ENCODE assay signal across 9 cellular contexts in the genomic region with DNA sequence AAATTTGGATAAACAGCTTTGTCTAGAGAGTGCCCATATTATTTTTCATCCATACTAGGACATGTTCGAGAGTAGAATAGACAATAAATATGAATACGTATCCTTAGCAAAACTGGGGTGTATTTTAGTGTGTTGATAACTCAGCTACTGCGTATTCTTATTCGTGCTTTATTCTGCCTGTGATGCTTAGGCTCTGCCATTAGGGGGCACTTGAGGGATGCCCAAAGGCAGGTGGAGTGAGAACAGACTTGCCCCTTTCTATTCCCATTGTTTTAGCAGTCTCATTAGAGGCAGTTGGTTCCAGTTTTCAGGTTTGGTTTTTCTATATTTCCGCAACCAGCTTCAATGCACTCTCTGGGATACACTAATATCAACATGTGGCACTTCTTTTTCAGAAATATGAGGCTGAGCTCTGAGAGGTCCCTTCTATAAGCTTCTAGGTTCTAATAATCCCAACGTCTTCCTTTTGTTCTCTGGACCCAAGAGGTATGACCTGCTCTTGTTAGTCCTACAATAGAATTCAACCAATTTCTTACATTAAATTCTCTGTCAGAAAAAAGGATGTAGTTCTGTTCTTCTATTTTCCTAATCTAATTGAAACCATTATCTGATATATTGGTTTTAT.
DNase-seq lines count a peak whose midpoint lies in the region; ATAC-seq and TF ChIP-seq lines count a peak whose summit lies in the region.
"Had no signal": no experiment of that assay in that cellular context is flagged by ENCODE, and none has a peak within 500 bp of the region (broad histone marks: within the 10 kb centered on the region; RNA-seq: fewer than 3 reads in every experiment).

No MANE protein-coding gene starts in this region.

- H3F3A ChIP-seq in GM23338 (replicated peaks; ENCODE audit: low read depth): no peaks in the 10 kb centered on the region

- H3K18ac ChIP-seq in mesendoderm (ENCODE audit: low read length): no peak overlapping the region

- no peak overlapping the region for H2AK5ac ChIP-seq in mesendoderm (ENCODE audit: low read length)

- no peak overlapping the region for H3K4me3 Mint-ChIP-seq in GM23338

- no peak overlapping the region for H3K4ac ChIP-seq in mesendoderm (ENCODE audit: low read depth, low read length)

- H3K9ac ChIP-seq in mesendoderm (ENCODE audit: low read length): no peak overlapping the region

- no peaks in the 10 kb centered on the region for H4K20me1 ChIP-seq in GM23338 (replicated peaks; ENCODE audit: insufficient read depth)

- ATAC-seq in GM23338 (peak; percentile 96), GM19324 (IDR thresholded peaks at IDR 0.05; ENCODE audit: low FRiP score, unreplicated experiment) (no peak)

- H3K56ac ChIP-seq in mesendoderm (ENCODE audit: low read length): peak overlapping the region; percentile 15

- H3K36me3 Mint-ChIP-seq in GM23338 (ENCODE audit: low read depth): no peaks in the 10 kb centered on the region

- H3K79me2 ChIP-seq in GM23338 (replicated peaks; ENCODE audit: insufficient read depth) (no peaks in the 10 kb centered on the region), mesendoderm (ENCODE audit: control insufficient read depth, insufficient read depth, low read length) (no peaks in the 10 kb centered on the region)

- peak; percentile 29 for TF ChIP-seq CTCF in GM12864 (IDR thresholded peaks at IDR 0.05; ENCODE audit: low read depth, low read length, missing control alignments)
- peak; percentile 95 to 96 for TF ChIP-seq CTCF in GM23338 (conservative IDR thresholded peaks at IDR 0.05; ENCODE audit: low read depth in 2 of 2)
- peak; percentile 80 for TF ChIP-seq CTCF in VCaP (conservative IDR thresholded peaks at IDR 0.05)
- TF ChIP-seq CTCF in tibial artery (IDR thresholded peaks at IDR 0.05): peak in 1 of 2 experiments; percentile 10

- H2BK120ac ChIP-seq in mesendoderm (ENCODE audit: low read depth, low read length): no peak overlapping the region

- no peak overlapping the region for H2BK5ac ChIP-seq in mesendoderm (ENCODE audit: low read length)

- H3K9me3 ChIP-seq in MG63: no peaks in the 10 kb centered on the region
- H3K9me3 ChIP-seq in tibial artery: no peaks in the 10 kb centered on the region
- H3K9me3 ChIP-seq: SJSA1 had no signal

- no peaks in the 10 kb centered on the region for H3K27me3 ChIP-seq in GM23338 (ENCODE audit: insufficient read depth)
- no peaks in the 10 kb centered on the region for H3K27me3 ChIP-seq in mesendoderm (ENCODE audit: insufficient read depth, low read length, poor library complexity)
- no peaks in the 10 kb centered on the region for H3K27me3 ChIP-seq in MG63
- no peaks in the 10 kb centered on the region for H3K27me3 ChIP-seq in tibial artery
- H3K27me3 ChIP-seq: SJSA1 had no signal

- WGBS in mesendoderm (ENCODE audit: extremely low coverage, insufficient coverage, low lambda C conversion rate): no CpG with 5 or more reads among the region's 6 CpGs

- DNase-seq in GM12864 (ENCODE audit: low read depth) (no peak), GM23338 (ENCODE audit: low spot score) (peak; percentile 82), NCI-H2029 (lab: John Stamatoyannopoulos, UW) (peak; percentile 30), mesendoderm (peak; percentile 80), MG63 (no peak), tibial artery (no peak)

- H2BK15ac ChIP-seq in mesendoderm (replicated peaks; ENCODE audit: low read depth): no peak overlapping the region

- no peaks in the 10 kb centered on the region for H3K4me1 Mint-ChIP-seq in GM23338

- intact Hi-C loops in tibial artery (cut with DNase I; ENCODE audit: low total_unique reads): no loop called here

- no peaks in the 10 kb centered on the region for H3K9me2 ChIP-seq in GM23338 (ENCODE audit: insufficient read depth)

- H3K27me3 Mint-ChIP-seq in GM23338 (ENCODE audit: insufficient read depth, low read depth, poor library complexity): no peaks in the 10 kb centered on the region

- no peak overlapping the region for H3K23ac ChIP-seq in mesendoderm (ENCODE audit: low read length)

- H3K4me1 ChIP-seq in GM23338 (ENCODE audit: insufficient read depth) (no peaks in the 10 kb centered on the region), mesendoderm (ENCODE audit: control insufficient read depth, low read depth, low read length) (no peaks in the 10 kb centered on the region), tibial artery (no peaks in the 10 kb centered on the region)
- H3K4me1 ChIP-seq: SJSA1 had no signal

- H3K4me2 ChIP-seq in GM23338: no peak overlapping the region
- H3K4me2 ChIP-seq in mesendoderm (ENCODE audit: low read length): no peak overlapping the region

- no peak overlapping the region for H4K8ac ChIP-seq in mesendoderm (ENCODE audit: low read depth, low read length)

- no peaks in the 10 kb centered on the region for H3K9me3 Mint-ChIP-seq in GM23338

- H2AFZ ChIP-seq in GM23338: peak overlapping the region; percentile 40; the same call in 1 of the 2 replicates

- H3K79me1 ChIP-seq in mesendoderm (ENCODE audit: low read length): no peaks in the 10 kb centered on the region

- H4K5ac ChIP-seq in mesendoderm (ENCODE audit: low read length): no peak overlapping the region

- H3K36me3 ChIP-seq in GM23338 (ENCODE audit: insufficient read depth) (no peaks in the 10 kb centered on the region), mesendoderm (ENCODE audit: control insufficient read depth, insufficient read depth, low read length) (no peaks in the 10 kb centered on the region), MG63 (no peaks in the 10 kb centered on the region), tibial artery (no peaks in the 10 kb centered on the region)
- H3K36me3 ChIP-seq: SJSA1 had no signal

- H3K27ac ChIP-seq in GM23338 (ENCODE audit: low read depth): no peak overlapping the region
- H3K27ac ChIP-seq in VCaP: no peak overlapping the region
- no peak overlapping the region for H3K27ac ChIP-seq in mesendoderm (ENCODE audit: low read depth, low read length)
- no peak overlapping the region for H3K27ac ChIP-seq in tibial artery
- H3K27ac ChIP-seq: SJSA1 had no signal

- no peak overlapping the region for H3K27ac Mint-ChIP-seq in GM23338

- H3K4me3 ChIP-seq in GM12864 (ENCODE audit: low read depth, low read length): no peak overlapping the region
- H3K4me3 ChIP-seq in GM23338: no peak overlapping the region
- H3K4me3 ChIP-seq in mesendoderm (ENCODE audit: low read length): no peak overlapping the region
- H3K4me3 ChIP-seq in MG63: no peak overlapping the region
- no peak overlapping the region for H3K4me3 ChIP-seq in tibial artery
- H3K4me3 ChIP-seq: SJSA1 had no signal

TF ChIP-seq in GM23338, 12 proteins besides CTCF, POLR2A, EP300 and RAD21:
- no peak for TF ChIP-seq STAT1 (IDR thresholded peaks at IDR 0.05; ENCODE audit: unreplicated experiment)
- TF ChIP-seq JUNB (IDR thresholded peaks at IDR 0.05; ENCODE audit: unreplicated experiment): no peak
- TF ChIP-seq CREB1 (CRISPR knock-in tag; IDR thresholded peaks at IDR 0.05; ENCODE audit: low read depth): no peak
- TF ChIP-seq ZNF114 (CRISPR knock-in tag; IDR thresholded peaks at IDR 0.05): no peak
- TF ChIP-seq NANOG (IDR thresholded peaks at IDR 0.05; ENCODE audit: borderline replicate concordance): no peak

Comparison
In these comparisons a context has a peak if more than half of its experiments do, and no peak if none do; other contexts are left out.
1. DNase-seq: peak in GM23338 (single experiment), NCI-H2029 (single experiment) and mesendoderm (single experiment); none in GM12864 (single experiment), MG63 (single experiment) and tibial artery (0 of 2).